In the genomic region with DNA sequence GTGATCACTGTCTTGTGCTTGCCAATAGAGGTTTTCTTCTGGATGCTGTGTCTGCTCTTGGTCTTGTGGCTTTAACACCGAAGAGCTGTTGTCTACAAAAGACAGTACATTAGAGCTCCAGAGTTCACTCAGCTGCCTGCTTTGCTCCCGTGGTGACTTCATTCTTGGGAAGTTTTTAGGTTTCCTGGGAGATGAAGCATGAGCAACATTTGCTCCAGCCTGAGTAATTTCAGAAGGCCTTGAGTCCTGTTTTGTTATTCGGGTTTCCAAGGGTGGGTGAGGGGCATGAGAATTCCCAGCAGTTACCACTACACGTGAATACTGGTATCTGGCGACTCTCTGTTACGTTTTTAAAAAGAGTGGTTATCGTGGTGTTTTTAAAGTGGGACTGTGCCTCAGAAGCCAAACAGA, we compare ENCODE assay signal across 9 cellular contexts.
DNase-seq lines count a peak whose midpoint lies in the region; ATAC-seq and TF ChIP-seq lines count a peak whose summit lies in the region.
"Had no signal": no experiment of that assay in that cellular context is flagged by ENCODE, and none has a peak within 500 bp of the region (broad histone marks: within the 10 kb centered on the region; RNA-seq: fewer than 3 reads in every experiment).

No MANE protein-coding gene starts in this region.

- no peak overlapping the region for H3K4me3 Mint-ChIP-seq in CD14-positive monocyte

- no peaks in the 10 kb centered on the region for H3K27me3 ChIP-seq in SK-N-SH (ENCODE audit: insufficient read depth)

- H3K9ac ChIP-seq in SK-N-SH: peak overlapping the region; percentile 77

- H2AFZ ChIP-seq in SK-N-SH (ENCODE audit: low read depth): peak overlapping the region; percentile 73; the same call in 1 of the 2 replicates

- peak overlapping the region; percentile 60 for H3K4me2 ChIP-seq in SK-N-SH

- peaks cover 0 to 2% (median 0%) of the 10 kb centered on the region in 7 donors for H3K9me3 Mint-ChIP-seq in CD14-positive monocyte

- no peaks in the 10 kb centered on the region for H3K36me3 ChIP-seq in SK-N-SH (replicated peaks in 1 of 2; ENCODE audit: control insufficient read depth in 1 of 2, insufficient read depth in 2 of 2, low read length in 1 of 2)

- no peak overlapping the region for H3K27ac Mint-ChIP-seq in CD14-positive monocyte

- no peaks in the 10 kb centered on the region for H3K79me2 ChIP-seq in SK-N-SH (ENCODE audit: insufficient read depth)

- no peak for TF ChIP-seq CTCF in AG09319 (IDR thresholded peaks at IDR 0.05; ENCODE audit: low read depth, low read length)
- no peak for TF ChIP-seq CTCF in SK-N-SH (IDR thresholded peaks at IDR 0.05)
- no peak for TF ChIP-seq CTCF in foreskin fibroblast (IDR thresholded peaks at IDR 0.05; ENCODE audit: low read depth, low read length)
- TF ChIP-seq CTCF in CD14-positive monocyte (IDR thresholded peaks at IDR 0.05): no peak

- DNase-seq in AG09319 (ENCODE audit: extremely low read depth, low read depth) (peak; percentile 91), SK-N-SH (no peak), foreskin fibroblast (peak; percentile 86 to 92), occipital lobe (lab: John Stamatoyannopoulos, UW) (peak; percentile 19), NCI-H526 treated with DMSO at 0.1 percent for 48 hours (lab: John Stamatoyannopoulos, UW) (no peak), NCI-H2171 (lab: John Stamatoyannopoulos, UW) (no peak), CD14-positive monocyte (ENCODE audit: low spot score) (no peak)
- DNase-seq: activated T-cell treated with anti-CD3 and anti-CD28 coated beads for 4 hours had no signal

- TF ChIP-seq RAD21 in SK-N-SH (IDR thresholded peaks at IDR 0.05; ENCODE audit: low read length): no peak

- H3K36me3 Mint-ChIP-seq in CD14-positive monocyte: no peaks in the 10 kb centered on the region

- no peak for TF ChIP-seq EP300 in SK-N-SH (IDR thresholded peaks at IDR 0.05; ENCODE audit: borderline replicate concordance in 1 of 2, low read depth in 1 of 2, low read length in 1 of 2)

- H3K4me3 ChIP-seq in SK-N-SH (ENCODE audit: low read depth in 2 of 2, low read length in 1 of 2) (no peak overlapping the region), foreskin fibroblast (ENCODE audit: low read depth in 1 of 2, low read length in 2 of 2) (peak overlapping the region; percentile 6 to 31)

- 53% methylated on average over 7 of the region's 7 CpGs for WGBS in SK-N-SH (ENCODE audit: low lambda C conversion rate)

- no peaks in the 10 kb centered on the region for H4K20me1 ChIP-seq in SK-N-SH (ENCODE audit: insufficient read depth)

- peaks cover 4 to 31% of the 10 kb centered on the region in 2 experiments; a peak in 3 of 4 replicates for H3K4me1 ChIP-seq in SK-N-SH (ENCODE audit: control insufficient read depth in 1 of 2, insufficient read depth in 2 of 2, low read depth in 1 of 2, low read length in 1 of 2)

- CTCF ChIA-PET in SK-N-SH (lab: Yijun Ruan, JAX): interaction anchor here (1.2 kb wide), 1 partner anchor 9 kb away, joined by 3 read pairs; no protein-coding TSS in a partner anchor

- H3K9me2 ChIP-seq in SK-N-SH: no peaks in the 10 kb centered on the region

- H3F3A ChIP-seq in SK-N-SH (replicated peaks; ENCODE audit: insufficient read depth): peaks cover 38% of the 10 kb centered on the region

- intact Hi-C loops in CD14-positive monocyte (cut with micrococcal nuclease): no loop called here

- no peak for ATAC-seq in GM21737 (IDR thresholded peaks at IDR 0.05; ENCODE audit: unreplicated experiment)

- POLR2A ChIA-PET in SK-N-SH (lab: Yijun Ruan, JAX): no interaction called here

- peak overlapping the region; percentile 91 to 95 for H3K27ac ChIP-seq in SK-N-SH (ENCODE audit: low read depth in 2 of 2, low read length in 1 of 2)

- H3K27me3 Mint-ChIP-seq in CD14-positive monocyte (ENCODE audit: low read depth in 3 of 3): peaks cover 0 to 6% (median 4%) of the 10 kb centered on the region in 3 donors

- H3K4me1 Mint-ChIP-seq in CD14-positive monocyte: no peaks in the 10 kb centered on the region

- no peaks in the 10 kb centered on the region for H3K9me3 ChIP-seq in SK-N-SH

TF ChIP-seq in SK-N-SH, 30 proteins besides CTCF, POLR2A, EP300 and RAD21 (continues in another document):
- no peak for TF ChIP-seq ELF1 (IDR thresholded peaks at IDR 0.05)
- TF ChIP-seq POLR2AphosphoS5 (IDR thresholded peaks at IDR 0.05; ENCODE audit: low read depth, low read length): no peak
- no peak for TF ChIP-seq TEAD4 (IDR thresholded peaks at IDR 0.05; ENCODE audit: borderline replicate concordance, insufficient read depth)
- TF ChIP-seq TCF12 (IDR thresholded peaks at IDR 0.05): peak; percentile 47
- no peak for TF ChIP-seq EZH2phosphoT487 (IDR thresholded peaks at IDR 0.05; ENCODE audit: borderline replicate concordance, low read depth)
- TF ChIP-seq, protein P1, sequence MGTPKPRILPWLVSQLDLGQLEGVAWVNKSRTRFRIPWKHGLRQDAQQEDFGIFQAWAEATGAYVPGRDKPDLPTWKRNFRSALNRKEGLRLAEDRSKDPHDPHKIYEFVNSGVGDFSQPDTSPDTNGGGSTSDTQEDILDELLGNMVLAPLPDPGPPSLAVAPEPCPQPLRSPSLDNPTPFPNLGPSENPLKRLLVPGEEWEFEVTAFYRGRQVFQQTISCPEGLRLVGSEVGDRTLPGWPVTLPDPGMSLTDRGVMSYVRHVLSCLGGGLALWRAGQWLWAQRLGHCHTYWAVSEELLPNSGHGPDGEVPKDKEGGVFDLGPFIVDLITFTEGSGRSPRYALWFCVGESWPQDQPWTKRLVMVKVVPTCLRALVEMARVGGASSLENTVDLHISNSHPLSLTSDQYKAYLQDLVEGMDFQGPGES (IDR thresholded peaks at IDR 0.05; ENCODE audit: low read depth, low read length): no peak
- TF ChIP-seq, protein P2, sequence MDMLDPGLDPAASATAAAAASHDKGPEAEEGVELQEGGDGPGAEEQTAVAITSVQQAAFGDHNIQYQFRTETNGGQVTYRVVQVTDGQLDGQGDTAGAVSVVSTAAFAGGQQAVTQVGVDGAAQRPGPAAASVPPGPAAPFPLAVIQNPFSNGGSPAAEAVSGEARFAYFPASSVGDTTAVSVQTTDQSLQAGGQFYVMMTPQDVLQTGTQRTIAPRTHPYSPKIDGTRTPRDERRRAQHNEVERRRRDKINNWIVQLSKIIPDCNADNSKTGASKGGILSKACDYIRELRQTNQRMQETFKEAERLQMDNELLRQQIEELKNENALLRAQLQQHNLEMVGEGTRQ (IDR thresholded peaks at IDR 0.05; ENCODE audit: borderline replicate concordance, low read depth, low read length): no peak
- no peak for TF ChIP-seq FOXJ3 (CRISPR knock-in tag; IDR thresholded peaks at IDR 0.05)
- 0 out of 2 replicates have a peak, but pooled peaks have one; percentile 23 for TF ChIP-seq RXRA (IDR thresholded peaks at IDR 0.05; ENCODE audit: borderline replicate concordance, low read depth)
- no peak for TF ChIP-seq CHD2 (IDR thresholded peaks at IDR 0.05; ENCODE audit: low read length, partially characterized antibody)
- TF ChIP-seq, protein P3, sequence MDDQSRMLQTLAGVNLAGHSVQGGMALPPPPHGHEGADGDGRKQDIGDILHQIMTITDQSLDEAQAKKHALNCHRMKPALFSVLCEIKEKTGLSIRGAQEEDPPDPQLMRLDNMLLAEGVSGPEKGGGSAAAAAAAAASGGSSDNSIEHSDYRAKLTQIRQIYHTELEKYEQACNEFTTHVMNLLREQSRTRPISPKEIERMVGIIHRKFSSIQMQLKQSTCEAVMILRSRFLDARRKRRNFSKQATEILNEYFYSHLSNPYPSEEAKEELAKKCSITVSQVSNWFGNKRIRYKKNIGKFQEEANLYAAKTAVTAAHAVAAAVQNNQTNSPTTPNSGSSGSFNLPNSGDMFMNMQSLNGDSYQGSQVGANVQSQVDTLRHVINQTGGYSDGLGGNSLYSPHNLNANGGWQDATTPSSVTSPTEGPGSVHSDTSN (IDR thresholded peaks at IDR 0.05): peak; percentile 29; the same call in 1 of the 2 replicates
- no peak for TF ChIP-seq SMC3 (IDR thresholded peaks at IDR 0.05; ENCODE audit: low read depth, low read length)
- TF ChIP-seq, protein P4, sequence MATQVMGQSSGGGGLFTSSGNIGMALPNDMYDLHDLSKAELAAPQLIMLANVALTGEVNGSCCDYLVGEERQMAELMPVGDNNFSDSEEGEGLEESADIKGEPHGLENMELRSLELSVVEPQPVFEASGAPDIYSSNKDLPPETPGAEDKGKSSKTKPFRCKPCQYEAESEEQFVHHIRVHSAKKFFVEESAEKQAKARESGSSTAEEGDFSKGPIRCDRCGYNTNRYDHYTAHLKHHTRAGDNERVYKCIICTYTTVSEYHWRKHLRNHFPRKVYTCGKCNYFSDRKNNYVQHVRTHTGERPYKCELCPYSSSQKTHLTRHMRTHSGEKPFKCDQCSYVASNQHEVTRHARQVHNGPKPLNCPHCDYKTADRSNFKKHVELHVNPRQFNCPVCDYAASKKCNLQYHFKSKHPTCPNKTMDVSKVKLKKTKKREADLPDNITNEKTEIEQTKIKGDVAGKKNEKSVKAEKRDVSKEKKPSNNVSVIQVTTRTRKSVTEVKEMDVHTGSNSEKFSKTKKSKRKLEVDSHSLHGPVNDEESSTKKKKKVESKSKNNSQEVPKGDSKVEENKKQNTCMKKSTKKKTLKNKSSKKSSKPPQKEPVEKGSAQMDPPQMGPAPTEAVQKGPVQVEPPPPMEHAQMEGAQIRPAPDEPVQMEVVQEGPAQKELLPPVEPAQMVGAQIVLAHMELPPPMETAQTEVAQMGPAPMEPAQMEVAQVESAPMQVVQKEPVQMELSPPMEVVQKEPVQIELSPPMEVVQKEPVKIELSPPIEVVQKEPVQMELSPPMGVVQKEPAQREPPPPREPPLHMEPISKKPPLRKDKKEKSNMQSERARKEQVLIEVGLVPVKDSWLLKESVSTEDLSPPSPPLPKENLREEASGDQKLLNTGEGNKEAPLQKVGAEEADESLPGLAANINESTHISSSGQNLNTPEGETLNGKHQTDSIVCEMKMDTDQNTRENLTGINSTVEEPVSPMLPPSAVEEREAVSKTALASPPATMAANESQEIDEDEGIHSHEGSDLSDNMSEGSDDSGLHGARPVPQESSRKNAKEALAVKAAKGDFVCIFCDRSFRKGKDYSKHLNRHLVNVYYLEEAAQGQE (IDR thresholded peaks at IDR 0.05; ENCODE audit: low read depth, low read length): no peak
- no peak for TF ChIP-seq NFIC (IDR thresholded peaks at IDR 0.05; ENCODE audit: borderline replicate concordance)
- TF ChIP-seq GABPA (IDR thresholded peaks at IDR 0.05; ENCODE audit: low read depth): no peak
- TF ChIP-seq SIN3A (IDR thresholded peaks at IDR 0.05; ENCODE audit: borderline replicate concordance, low read depth, low read length): no peak
- TF ChIP-seq MXI1 (IDR thresholded peaks at IDR 0.05; ENCODE audit: low read depth, low read length): no peak
- no peak for TF ChIP-seq FOXM1 (IDR thresholded peaks at IDR 0.05; ENCODE audit: low read depth)
- no peak for TF ChIP-seq TAF1 (IDR thresholded peaks at IDR 0.05; ENCODE audit: borderline replicate concordance, low read depth, low read length)
- TF ChIP-seq RFX5 (IDR thresholded peaks at IDR 0.05; ENCODE audit: low read length): no peak

Comparison
In these comparisons a context has a peak if more than half of its experiments do, and no peak if none do; other contexts are left out.
1. DNase-seq: peak in AG09319 (single experiment), foreskin fibroblast (2 of 2) and occipital lobe (single experiment); none in SK-N-SH (single experiment), NCI-H526 treated with DMSO at 0.1 percent for 48 hours (single experiment), NCI-H2171 (single experiment) and CD14-positive monocyte (single experiment).
2. H3K4me3 ChIP-seq: peak in foreskin fibroblast (2 of 2); none in SK-N-SH (0 of 2).